Comparison of ENCODE assay signal across 21 cellular contexts in the genomic region with DNA sequence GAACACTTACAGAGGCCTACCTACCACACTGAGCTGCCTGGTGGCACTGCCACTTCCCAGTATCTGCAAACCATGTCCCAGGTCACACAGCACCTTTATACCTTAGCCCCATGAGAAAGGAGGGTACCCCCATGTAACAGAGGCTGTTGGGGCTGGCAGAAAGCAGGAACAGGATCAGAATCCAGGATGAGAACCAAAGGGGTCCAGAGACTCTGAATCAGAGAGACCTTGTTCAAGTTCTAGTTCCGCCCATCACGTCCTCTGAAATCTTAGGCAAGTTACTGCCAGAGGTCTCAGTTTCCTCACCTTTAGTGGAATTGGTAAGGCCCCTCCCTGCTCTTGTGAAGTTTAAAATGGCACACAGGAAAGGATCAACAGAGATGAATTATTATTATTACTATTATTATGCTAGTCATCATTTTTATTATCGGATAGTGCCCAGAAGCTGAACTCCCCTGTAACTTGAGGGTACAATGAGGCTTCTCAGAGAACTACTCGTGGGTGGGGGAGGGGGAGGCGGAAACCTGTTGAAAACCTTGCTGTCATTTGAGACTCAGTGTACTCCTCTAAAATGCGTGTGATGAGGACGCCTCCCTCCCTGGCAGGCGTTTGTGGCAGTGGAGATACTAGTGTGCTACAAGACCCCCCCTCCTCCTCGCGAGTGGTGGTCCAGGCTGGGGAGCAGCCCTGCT. TPM values are rescaled to one million over a fixed set of nuclear protein-coding genes. Genes with fewer than 3 reads are reported as not detected.
DNase-seq lines count a peak whose midpoint lies in the region; ATAC-seq and TF ChIP-seq lines count a peak whose summit lies in the region.
"Had no signal": no experiment of that assay in that cellular context is flagged by ENCODE, and none has a peak within 500 bp of the region (broad histone marks: within the 10 kb centered on the region; RNA-seq: fewer than 3 reads in every experiment).

No MANE protein-coding gene starts in this region.

- peaks cover 2% of the 10 kb centered on the region for H3K27me3 Mint-ChIP-seq in neural progenitor cell (ENCODE audit: insufficient read depth, low read depth)
- H3K27me3 Mint-ChIP-seq: activated CD4-positive, alpha-beta T cell treated with anti-CD3 and anti-CD28 coated beads for 36 hours; activated naive CD8-positive, alpha-beta T cell had no signal

- 76 to 83% (median 79%) methylated on average over 8 to 10 of the region's 10 CpGs for WGBS in heart left ventricle, 4 donors
- WGBS in esophagus, 2 donors: 77 to 82% methylated on average over 10 of the region's 10 CpGs

- no peak overlapping the region for H2AFZ ChIP-seq in neural progenitor cell (replicated peaks)

- peaks cover 5% of the 10 kb centered on the region for H3K36me3 Mint-ChIP-seq in neural progenitor cell
- H3K36me3 Mint-ChIP-seq: activated naive CD8-positive, alpha-beta T cell had no signal

- H3K36me3 ChIP-seq in right atrium auricular region (peaks cover 90% of the 10 kb centered on the region), heart left ventricle (peaks cover 4 to 100% (median 97%) of the 10 kb centered on the region in 9 donors), esophagus (ENCODE audit: control insufficient read depth in 2 of 2, insufficient read depth in 2 of 2, low read length in 1 of 2) (peaks cover 0 to 29% of the 10 kb centered on the region in 2 donors), neural progenitor cell (no peaks in the 10 kb centered on the region), vagina (peaks cover 3 to 70% of the 10 kb centered on the region in 2 donors)

- H3K4me3 Mint-ChIP-seq in neural progenitor cell: no peak overlapping the region
- H3K4me3 Mint-ChIP-seq: activated CD4-positive, alpha-beta T cell treated with anti-CD3 and anti-CD28 coated beads for 36 hours; activated naive CD8-positive, alpha-beta T cell; activated T-cell treated with anti-CD3 and anti-CD28 coated beads, Interleukin-2, amount 50 U/mL, for 72 hours had no signal

- H3K4me3 ChIP-seq in right atrium auricular region: no peak overlapping the region
- H3K4me3 ChIP-seq in heart left ventricle: no peak overlapping the region
- H3K4me3 ChIP-seq in esophagus (ENCODE audit: low read depth in 1 of 2, low read length in 2 of 2): no peak overlapping the region
- H3K4me3 ChIP-seq in neural progenitor cell: no peak overlapping the region
- H3K4me3 ChIP-seq in vagina: no peak overlapping the region
- H3K4me3 ChIP-seq: BLaER1, psoas muscle had no signal

- ATAC-seq in heart left ventricle (no peak), GM21390 (IDR thresholded peaks at IDR 0.05; ENCODE audit: unreplicated experiment) (no peak), HG02981 (IDR thresholded peaks at IDR 0.05; ENCODE audit: unreplicated experiment) (no peak)
- ATAC-seq: activated CD4-positive, alpha-beta T cell treated with anti-CD3 and anti-CD28 coated beads for 36 hours; activated T-cell treated with anti-CD3 and anti-CD28 coated beads, Interleukin-2, amount 50 U/mL, for 72 hours; psoas muscle had no signal

- no peaks in the 10 kb centered on the region for H3F3A ChIP-seq in neural progenitor cell (ENCODE audit: low read depth)

- H3K9ac ChIP-seq in neural progenitor cell: no peak overlapping the region
- H3K9ac ChIP-seq: BLaER1 had no signal

- H3K27ac ChIP-seq in right atrium auricular region (peak overlapping the region; percentile 20 to 34), heart left ventricle (peak overlapping the region in 2 of 12 donors; percentile 48 to 99), esophagus (ENCODE audit: low read depth in 2 of 2, low read length in 1 of 2) (peak overlapping the region; percentile 60 to 68), neural progenitor cell (no peak overlapping the region), vagina (peak overlapping the region; percentile 98)
- H3K27ac ChIP-seq: BLaER1 had no signal

- H3K4me1 Mint-ChIP-seq in neural progenitor cell: peaks cover 2% of the 10 kb centered on the region
- H3K4me1 Mint-ChIP-seq: activated CD4-positive, alpha-beta T cell treated with anti-CD3 and anti-CD28 coated beads for 36 hours had no signal

- DNase-seq in right atrium auricular region (ENCODE audit: low spot score) (no peak), heart left ventricle (no peak), neural progenitor cell (ENCODE audit: low spot score) (no peak), vagina (ENCODE audit: extremely low spot score in 2 of 2) (no peak), NCI-H1694 treated with DMSO at 0.1 percent for 48 hours (lab: John Stamatoyannopoulos, UW) (no peak)
- DNase-seq: activated CD4-positive, alpha-beta T cell treated with anti-CD3 and anti-CD28 coated beads for 36 hours; activated T-cell treated with anti-CD3 and anti-CD28 coated beads, Interleukin-2, amount 50 U/mL, for 72 hours; NCI-H146; NCI-H82; SIG-M5; stimulated activated CD4-positive, alpha-beta T cell treated with anti-CD3 and anti-CD28 coated beads, Interleukin-4, amount 100 ng/mL, for 4 hours; T-helper 1 cell had no signal

- no peak overlapping the region for H3K27ac Mint-ChIP-seq in neural progenitor cell
- H3K27ac Mint-ChIP-seq: activated CD4-positive, alpha-beta T cell treated with anti-CD3 and anti-CD28 coated beads for 36 hours; activated naive CD8-positive, alpha-beta T cell; activated T-cell treated with anti-CD3 and anti-CD28 coated beads, Interleukin-2, amount 50 U/mL, for 72 hours; nephron had no signal

- intact Hi-C loops in heart left ventricle (cut with DNase I): loop anchor here in 1 of 10 donors (10.0 kb wide), 1 partner anchor 47 kb away; a partner anchor contains a TSS
- intact Hi-C loops in vagina (cut with DNase I): no loop called here

- H4K20me1 ChIP-seq in neural progenitor cell (ENCODE audit: low read depth): no peaks in the 10 kb centered on the region
- H4K20me1 ChIP-seq: BLaER1 had no signal

- TF ChIP-seq CTCF in right atrium auricular region (IDR thresholded peaks at IDR 0.05) (no peak), heart left ventricle (IDR thresholded peaks at IDR 0.05) (no peak), neural progenitor cell (IDR thresholded peaks at IDR 0.05) (no peak), vagina (IDR thresholded peaks at IDR 0.05) (no peak)

- H3K4me1 ChIP-seq in right atrium auricular region (peaks cover 0 to 36% of the 10 kb centered on the region in 2 donors), heart left ventricle (peaks cover 0 to 67% (median 19%) of the 10 kb centered on the region in 12 donors), esophagus (ENCODE audit: control insufficient read depth in 2 of 2, insufficient read depth in 2 of 2, low read length in 1 of 2) (peaks cover 3 to 7% of the 10 kb centered on the region in 2 donors), neural progenitor cell (peaks cover 3% of the 10 kb centered on the region), vagina (peaks cover 61% of the 10 kb centered on the region)

- H3K9me3 ChIP-seq in right atrium auricular region: no peaks in the 10 kb centered on the region
- no peaks in the 10 kb centered on the region for H3K9me3 ChIP-seq in heart left ventricle
- no peaks in the 10 kb centered on the region for H3K9me3 ChIP-seq in esophagus (ENCODE audit: control insufficient read depth in 2 of 2, insufficient read depth in 1 of 2, low read depth in 1 of 2, low read length in 1 of 2)
- no peaks in the 10 kb centered on the region for H3K9me3 ChIP-seq in neural progenitor cell (ENCODE audit: low read depth)
- H3K9me3 ChIP-seq in vagina: no peaks in the 10 kb centered on the region
- H3K9me3 ChIP-seq: BLaER1, psoas muscle had no signal

- H3K9me3 Mint-ChIP-seq in neural progenitor cell: no peaks in the 10 kb centered on the region
- H3K9me3 Mint-ChIP-seq: activated T-cell treated with anti-CD3 and anti-CD28 coated beads, Interleukin-2, amount 50 U/mL, for 72 hours; nephron had no signal

- no peaks in the 10 kb centered on the region for H3K79me2 ChIP-seq in neural progenitor cell (ENCODE audit: low read depth)

- TF ChIP-seq POLR2A in heart left ventricle (IDR thresholded peaks at IDR 0.05) (no peak), vagina (IDR thresholded peaks at IDR 0.05) (no peak)

- H3K27me3 ChIP-seq in right atrium auricular region (no peaks in the 10 kb centered on the region), heart left ventricle (no peaks in the 10 kb centered on the region), esophagus (ENCODE audit: control insufficient read depth in 1 of 2, insufficient read depth in 2 of 2, low read length in 2 of 2) (no peaks in the 10 kb centered on the region), neural progenitor cell (no peaks in the 10 kb centered on the region), vagina (no peaks in the 10 kb centered on the region)
- H3K27me3 ChIP-seq: BLaER1 had no signal

- H3K4me2 ChIP-seq in neural progenitor cell: peak overlapping the region; percentile 31
- H3K4me2 ChIP-seq: BLaER1 had no signal

RNA-seq across cellular contexts. Expression of a gene that starts 9.3 kb away (rescaled TPM):
- total RNA-seq in right atrium auricular region: 100 to 1,000 TPM; 133 to 358 TPM
- total RNA-seq in heart left ventricle: 100 to 1,000 TPM in 1 of 9 donors, 10 to 100 TPM in 8; 35.0 to 183 (median 52.9) TPM
- 10 to 100 TPM; 72.3 to 76.6 TPM for polyA plus RNA-seq in heart left ventricle
- polyA plus RNA-seq in esophagus: 100 to 1,000 TPM in 1 of 2 donors, 10 to 100 TPM in 1; 41.1 to 127 TPM
- 7.4 and 13.9 TPM in 2 replicates for total RNA-seq in neural progenitor cell (ENCODE audit: low replicate concordance)
- total RNA-seq in vagina: 941 TPM

RNA-seq across cellular contexts. Expression of a gene that starts 17.0 kb away (rescaled TPM):
- total RNA-seq in right atrium auricular region (100 to 1,000 TPM in 1 of 2 donors, 10 to 100 TPM in 1; 81.4 to 183 TPM), heart left ventricle (100 to 1,000 TPM; 114 to 270 (median 167) TPM), neural progenitor cell (ENCODE audit: low replicate concordance) (14.1 and 24.0 TPM in 2 replicates), vagina (199 TPM)
- polyA plus RNA-seq in heart left ventricle (100 to 1,000 TPM in 1 of 2 donors, 10 to 100 TPM in 1; 55.5 to 257 TPM), esophagus (100 to 1,000 TPM; 100 to 103 TPM)

RNA-seq across cellular contexts. Expression of a gene that starts 24.7 kb away (rescaled TPM):
- 10 to 100 TPM; 17.6 to 26.3 TPM for total RNA-seq in right atrium auricular region
- total RNA-seq in heart left ventricle: 10 to 100 TPM in 8 of 9 donors, 1 to 10 TPM in 1; 8.4 to 23.1 (median 21.6) TPM
- 10 to 100 TPM in 1 of 2 donors, 1 to 10 TPM in 1; 9.7 to 12.9 TPM for polyA plus RNA-seq in heart left ventricle
- 1 to 10 TPM; 1.6 to 3.3 TPM for polyA plus RNA-seq in esophagus
- 1.5 and 3.7 TPM in 2 replicates for total RNA-seq in neural progenitor cell (ENCODE audit: low replicate concordance)
- total RNA-seq in vagina: 5.9 TPM

RNA-seq across cellular contexts. Expression of a gene that starts 42.2 kb away (rescaled TPM):
- not detected for total RNA-seq in right atrium auricular region
- not detected for total RNA-seq in heart left ventricle
- not detected for polyA plus RNA-seq in heart left ventricle
- polyA plus RNA-seq in esophagus: 10 to 100 TPM in 1 of 2 donors, 1 to 10 TPM in 1; 5.3 to 13.1 TPM
- 0.41 and 3.6 TPM in 2 replicates for total RNA-seq in neural progenitor cell (ENCODE audit: low replicate concordance)
- 6.1 TPM for total RNA-seq in vagina
- total RNA-seq: activated CD4-positive, alpha-beta T cell treated with anti-CD3 and anti-CD28 coated beads for 36 hours; activated CD8-positive, alpha-beta memory T cell treated with anti-CD3 and anti-CD28 coated beads for 36 hours; activated T-cell treated with anti-CD3 and anti-CD28 coated beads, Interleukin-2, amount 50 U/mL, for 72 hours; OCI-LY7; psoas muscle had no signal
- polyA plus RNA-seq: psoas muscle had no signal
